12 cellular contexts compared by ENCODE assay signal in the genomic region with DNA sequence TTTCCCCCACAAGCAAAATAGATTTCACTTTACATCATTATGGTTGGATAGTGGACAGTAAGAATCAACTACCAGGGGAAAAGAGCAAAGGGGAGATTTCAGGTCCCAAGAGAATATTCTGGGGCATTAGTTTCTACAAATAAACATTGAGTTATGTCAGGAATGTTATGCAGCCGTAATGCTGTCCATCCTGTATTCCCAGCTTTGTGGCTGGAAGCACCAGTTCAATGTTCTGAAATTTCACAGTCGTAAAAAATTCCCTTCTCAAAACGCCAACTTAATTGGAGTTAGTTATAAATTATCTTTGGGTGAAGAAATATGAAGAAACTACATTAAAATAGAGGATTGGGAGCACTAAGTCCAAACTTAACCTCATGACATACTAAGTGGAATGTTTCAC.
DNase-seq lines count a peak whose midpoint lies in the region; ATAC-seq, FAIRE-seq and TF ChIP-seq lines count a peak whose summit lies in the region.
"Had no signal": no experiment of that assay in that cellular context is flagged by ENCODE, and none has a peak within 500 bp of the region (broad histone marks: within the 10 kb centered on the region; RNA-seq: fewer than 3 reads in every experiment).

No MANE protein-coding gene starts in this region.

- CTCF ChIA-PET in IMR-90 (lab: Yijun Ruan, JAX) (no interaction called here), H1 (lab: Charles Lee; ENCODE audit: partially characterized antibody) (interaction anchor here (4.9 kb wide), 1 partner anchor 11 kb away, joined by 35 read pairs; no protein-coding TSS in a partner anchor)

- H4K91ac ChIP-seq in IMR-90 (ENCODE audit: insufficient read depth, low read depth, low read length), result no peak overlapping the region
- no peak overlapping the region for H4K91ac ChIP-seq in H1 (replicated peaks; ENCODE audit: insufficient read length, low read length)

- POLR2A ChIA-PET in IMR-90 (lab: Charles Lee; ENCODE audit: unreplicated experiment) (no interaction called here), H1 (lab: Charles Lee; ENCODE audit: partially characterized antibody) (no interaction called here)

- ATAC-seq in IMR-90 (ENCODE audit: low read depth), result no peak
- no peak for ATAC-seq in HG02840 (IDR thresholded peaks at IDR 0.05; ENCODE audit: low FRiP score, unreplicated experiment)
- no peak for ATAC-seq in GM21423 (IDR thresholded peaks at IDR 0.05; ENCODE audit: unreplicated experiment)

- H3K27ac ChIP-seq in IMR-90 (ENCODE audit: insufficient read depth, low read length), result no peak overlapping the region
- H3K27ac ChIP-seq in H1 (ENCODE audit: low read depth, low read length), result no peak overlapping the region
- no peak overlapping the region for H3K27ac ChIP-seq in prostate gland

- no peak overlapping the region for H2BK15ac ChIP-seq in IMR-90 (ENCODE audit: low read depth, low read length)
- no peak overlapping the region for H2BK15ac ChIP-seq in H1 (ENCODE audit: low read length)

- TF ChIP-seq POLR2A in IMR-90 (IDR thresholded peaks at IDR 0.05; ENCODE audit: low read depth, low read length) (no peak), H1 (IDR thresholded peaks at IDR 0.05; ENCODE audit: control extremely low read depth in 1 of 2, low read depth in 2 of 2, low read length in 2 of 2) (no peak), prostate gland (IDR thresholded peaks at IDR 0.05) (no peak)

- TF ChIP-seq CTCF in AG10803 (conservative IDR thresholded peaks at IDR 0.05; ENCODE audit: low read length) (no peak), IMR-90 (conservative IDR thresholded peaks at IDR 0.05; ENCODE audit: low read depth, low read length) (no peak), H1 (IDR thresholded peaks at IDR 0.05; ENCODE audit: control extremely low read depth in 1 of 3, insufficient read depth in 1 of 3, low read depth in 1 of 3, low read length in 3 of 3) (no peak), prostate gland (IDR thresholded peaks at IDR 0.05) (no peak)

- no peak overlapping the region for H3K18ac ChIP-seq in IMR-90 (ENCODE audit: low read depth, low read length)
- no peak overlapping the region for H3K18ac ChIP-seq in H1 (ENCODE audit: extremely low read depth, low read length)

- H2AK9ac ChIP-seq in IMR-90 (replicated peaks; ENCODE audit: low read depth, low read length, poor library complexity), result no peak overlapping the region

- no peak overlapping the region for H3K23ac ChIP-seq in IMR-90 (ENCODE audit: low read depth, low read length)
- H3K23ac ChIP-seq in H1 (ENCODE audit: insufficient read length), result no peak overlapping the region

- H3K4me1 ChIP-seq in IMR-90 (ENCODE audit: control insufficient read depth, insufficient read depth, low read length) (no peaks in the 10 kb centered on the region), H1 (replicated peaks in 1 of 4; ENCODE audit: control insufficient read depth in 3 of 4, insufficient read depth in 4 of 4, low read length in 3 of 4) (peaks cover 0 to 2% (median 0%) of the 10 kb centered on the region in 4 experiments; a peak in 1 of 7 replicates), prostate gland (replicated peaks) (no peaks in the 10 kb centered on the region)

- H3K36me3 ChIP-seq in IMR-90 (ENCODE audit: control insufficient read depth, insufficient read depth, low read length), result no peaks in the 10 kb centered on the region
- H3K36me3 ChIP-seq in H1 (ENCODE audit: control insufficient read depth in 2 of 4, insufficient read depth in 4 of 4, low read length in 3 of 4), result no peaks in the 10 kb centered on the region
- H3K36me3 ChIP-seq in prostate gland, result no peaks in the 10 kb centered on the region

- H2BK120ac ChIP-seq in IMR-90 (ENCODE audit: low read depth, low read length) (no peak overlapping the region), H1 (replicated peaks; ENCODE audit: low read depth, low read length) (no peak overlapping the region)

- dilution Hi-C loops in IMR-90 (cut with HindIII; ENCODE audit: low sequenced_read_pairs, unreplicated experiment), result no loop called here

- no peaks in the 10 kb centered on the region for H3K79me2 ChIP-seq in H1 (ENCODE audit: control insufficient read depth in 1 of 2, insufficient read depth in 2 of 2, low read length in 2 of 2)

- no CpG with 5 or more reads among the region's 3 CpGs for whole genome bisulfite sequencing in IMR-90 (ENCODE audit: extremely low coverage in 2 of 2, insufficient read length in 1 of 2), 2 experiments
- WGBS in H1 (ENCODE audit: extremely low coverage in 1 of 2, insufficient coverage in 1 of 2, insufficient read length in 1 of 2, insufficient replicate concordance in 2 of 2, low coverage in 1 of 2, low lambda C conversion rate in 2 of 2, missing lambda C conversion rate in 1 of 2), 2 experiments, result 85% methylated on average over 3 of the region's 3 CpGs; no CpG with 5 or more reads in 1 of the 2 experiments
- WGBS in prostate gland, result 15% methylated on average over 3 of the region's 3 CpGs

- intact Hi-C loops in IMR-90 (cut with micrococcal nuclease), result no loop called here
- intact Hi-C loops in prostate gland (cut with DNase I), result no loop called here

- H3K4ac ChIP-seq in IMR-90 (ENCODE audit: low read depth, low read length) (no peak overlapping the region), H1 (replicated peaks; ENCODE audit: insufficient read length, low read depth, low read length) (no peak overlapping the region)

- no peaks in the 10 kb centered on the region for H3K27me3 ChIP-seq in IMR-90 (ENCODE audit: control insufficient read depth, insufficient read depth, low read length)
- H3K27me3 ChIP-seq in H1 (replicated peaks in 1 of 4; ENCODE audit: control insufficient read depth in 3 of 4, extremely low read depth in 1 of 4, insufficient read depth in 3 of 4, low read length in 3 of 4), result peaks cover 0 to 1% (median 0%) of the 10 kb centered on the region in 4 experiments; a peak in 1 of 7 replicates
- no peaks in the 10 kb centered on the region for H3K27me3 ChIP-seq in prostate gland (replicated peaks; ENCODE audit: insufficient read depth)

- no TSS peak for BruUV-seq in IMR-90 (replicated peaks; lab: Mats Ljungman, UMichigan)

- no peak for FAIRE-seq in H1 (lab: Jason Lieb, UNC)
- FAIRE-seq: GM12891 had no signal

- H3K9me1 ChIP-seq in IMR-90 (ENCODE audit: insufficient read depth, low read length), result no peaks in the 10 kb centered on the region

- no peaks in the 10 kb centered on the region; the same call in 1 of the 2 replicates for H3K23me2 ChIP-seq in H1 (ENCODE audit: low read depth, low read length)

- H4K5ac ChIP-seq in IMR-90 (ENCODE audit: low read depth, low read length) (no peak overlapping the region), H1 (ENCODE audit: insufficient read length, low read depth, low read length) (no peak overlapping the region)

- H3K4me2 ChIP-seq in IMR-90 (ENCODE audit: low read depth, low read length), result no peak overlapping the region
- no peak overlapping the region for H3K4me2 ChIP-seq in H1 (ENCODE audit: insufficient read depth in 1 of 2, low read depth in 2 of 2, low read length in 2 of 2)

- H4K8ac ChIP-seq in IMR-90 (ENCODE audit: low read depth in 2 of 2, low read length in 2 of 2) (no peak overlapping the region), H1 (ENCODE audit: extremely low read depth, insufficient read depth, low read length) (no peak overlapping the region)

- in situ Hi-C loops in IMR-90 (cut with MboI; ENCODE audit: low sequenced_read_pairs), result no loop called here

- H3K79me1 ChIP-seq in IMR-90 (ENCODE audit: low read depth in 1 of 2, low read length in 2 of 2), result no peaks in the 10 kb centered on the region
- no peaks in the 10 kb centered on the region for H3K79me1 ChIP-seq in H1 (ENCODE audit: low read depth, low read length)

- H3K9me3 ChIP-seq in IMR-90 (ENCODE audit: control insufficient read depth, insufficient read depth, low read length) (no peaks in the 10 kb centered on the region), H1 (ENCODE audit: insufficient read depth in 2 of 2, low read depth in 1 of 2, low read length in 1 of 2) (no peaks in the 10 kb centered on the region), prostate gland (no peaks in the 10 kb centered on the region)

- H3K14ac ChIP-seq in IMR-90 (replicated peaks; ENCODE audit: low read depth, low read length) (no peak overlapping the region), H1 (ENCODE audit: insufficient read length) (no peak overlapping the region)

- H2BK5ac ChIP-seq in IMR-90 (ENCODE audit: low read depth, low read length, poor library complexity, severe bottlenecking), result no peak overlapping the region
- no peak overlapping the region for H2BK5ac ChIP-seq in H1 (ENCODE audit: low read depth, low read length)

- DNase-seq in AG10803 (ENCODE audit: low read depth), result peak; percentile 81
- DNase-seq in IMR-90, result peak; percentile 0
- DNase-seq in H1 (ENCODE audit: low read depth in 1 of 2, low spot score in 2 of 2), result no peak
- DNase-seq in myocyte (ENCODE audit: low read depth), result peak; percentile 76
- no peak for DNase-seq in prostate gland (ENCODE audit: low spot score)
- no peak for DNase-seq in amygdala (lab: John Stamatoyannopoulos, UW)
- DNase-seq: CD4-positive, alpha-beta T cell; NCI-H2081; occipital lobe had no signal

- no peak for TF ChIP-seq RAD21 in IMR-90 (IDR thresholded peaks at IDR 0.05; ENCODE audit: low read length)
- TF ChIP-seq RAD21 in H1 (IDR thresholded peaks at IDR 0.05 in 1 of 2, conservative IDR thresholded peaks at IDR 0.05 in 1 of 2; ENCODE audit: low read depth in 2 of 2, low read length in 2 of 2), result no peak

- H3K56ac ChIP-seq in IMR-90 (ENCODE audit: extremely low read depth, insufficient read depth, low read length) (no peak overlapping the region), H1 (replicated peaks; ENCODE audit: insufficient read length, low read depth, low read length) (no peak overlapping the region)

- H3K9ac ChIP-seq in IMR-90 (ENCODE audit: low read depth, low read length) (no peak overlapping the region), H1 (replicated peaks in 1 of 4; ENCODE audit: extremely low read depth in 1 of 4, low read depth in 3 of 4, low read length in 3 of 4) (no peak overlapping the region)

- H2BK20ac ChIP-seq in IMR-90 (ENCODE audit: low read depth, low read length), result no peak overlapping the region
- H2BK20ac ChIP-seq in H1 (ENCODE audit: low read length), result no peak overlapping the region

- H4K20me1 ChIP-seq in IMR-90 (ENCODE audit: insufficient read depth, low read length) (no peaks in the 10 kb centered on the region), H1 (replicated peaks in 1 of 2; ENCODE audit: control insufficient read depth in 1 of 2, insufficient read depth in 2 of 2, low read length in 2 of 2) (no peaks in the 10 kb centered on the region)

- H2AK5ac ChIP-seq in IMR-90 (ENCODE audit: low read depth, low read length), result no peak overlapping the region
- no peak overlapping the region for H2AK5ac ChIP-seq in H1 (ENCODE audit: low read depth, low read length)

- H2AFZ ChIP-seq in IMR-90 (replicated peaks; ENCODE audit: low read length, poor library complexity) (no peak overlapping the region), H1 (ENCODE audit: low read length) (no peak overlapping the region)

- no peak for TF ChIP-seq EP300 in H1 (IDR thresholded peaks at IDR 0.05; ENCODE audit: borderline replicate concordance in 1 of 2, low read depth in 2 of 2, low read length in 2 of 2)

- H2BK12ac ChIP-seq in H1 (ENCODE audit: low read depth, low read length), result no peak overlapping the region

- H3K4me3 ChIP-seq in AG10803 (ENCODE audit: low read length) (no peak overlapping the region), IMR-90 (ENCODE audit: insufficient read depth, low read depth, low read length) (no peak overlapping the region), H1 (ENCODE audit: extremely low read depth in 1 of 4, insufficient read depth in 2 of 4, low read depth in 3 of 4, low read length in 4 of 4) (no peak overlapping the region), prostate gland (no peak overlapping the region)

Comparison
In these comparisons a context has a peak if more than half of its experiments do, and no peak if none do; other contexts are left out.
1. DNase-seq: peak in AG10803 (single experiment), IMR-90 (single experiment) and myocyte (single experiment); none in H1 (0 of 2), prostate gland (single experiment) and amygdala (0 of 56).